In genomic region chr14:89383171-89383845, GRCh38 we compare ENCODE assay signal across 18 cellular contexts.
DNase-seq lines count a peak whose midpoint lies in the region; ATAC-seq and TF ChIP-seq lines count a peak whose summit lies in the region.
"Had no signal": no experiment of that assay in that cellular context is flagged by ENCODE, and none has a peak within 500 bp of the region (broad histone marks: within the 10 kb centered on the region; RNA-seq: fewer than 3 reads in every experiment).

No MANE protein-coding gene starts in this region.

- peak overlapping the region in 8 of 11 experiments; percentile 19 to 69 (median 50); a peak in 13 of 22 replicates for H3K27ac ChIP-seq in BLaER1 treated with 17β-estradiol and CSF1 and Interleukin-3, amounts not matched to agents 10 nM and 100 nM
- peak overlapping the region; percentile 63 for H3K27ac ChIP-seq in DOHH2 (ENCODE audit: low read depth, low read length)
- H3K27ac ChIP-seq in OCI-LY3 (ENCODE audit: low read length), result no peak overlapping the region; the same call in 1 of the 2 replicates
- H3K27ac ChIP-seq: heart left ventricle, HL-60, pancreas had no signal

- peaks cover 8 to 81% (median 36%) of the 10 kb centered on the region in 11 experiments; a peak in 20 of 22 replicates for H4K20me1 ChIP-seq in BLaER1 treated with 17β-estradiol and CSF1 and Interleukin-3, amounts not matched to agents 10 nM and 100 nM
- H4K20me1 ChIP-seq in DOHH2 (ENCODE audit: control insufficient read depth, insufficient read depth, low read depth, low read length) (no peaks in the 10 kb centered on the region), OCI-LY3 (ENCODE audit: insufficient read depth, low read length) (peaks cover 60% of the 10 kb centered on the region)

- peak; percentile 47 for DNase-seq in germinal center (ENCODE audit: low spot score)
- no peak for DNase-seq in SHP77 (lab: John Stamatoyannopoulos, UW)
- DNase-seq in NCI-H345 treated with DMSO at 0.1 percent for 48 hours (lab: John Stamatoyannopoulos, UW; ENCODE audit: unreplicated experiment), result no peak
- DNase-seq in NCI-H524 treated with DMSO at 0.1 percent for 48 hours (lab: John Stamatoyannopoulos, UW), result no peak
- DNase-seq: activated CD4-positive, alpha-beta memory T cell treated with anti-CD3 and anti-CD28 coated beads for 36 hours; activated naive CD4-positive, alpha-beta T cell treated with anti-CD3 and anti-CD28 coated beads, Interleukin-2, amount 50 U/mL, for 16 hours; activated T-cell treated with anti-CD3 and anti-CD28 coated beads for 4 hours; heart left ventricle; IMR-90; NCI-H187 treated with DMSO at 0.1 percent for 48 hours; pancreas; stimulated activated naive CD4-positive, alpha-beta T cell treated with Interleukin-2 at 50 U/mL for 16 hours had no signal

- H2AFZ ChIP-seq in OCI-LY3 (ENCODE audit: low read depth, low read length), result no peak overlapping the region

- no peaks in the 10 kb centered on the region for H3K27me3 ChIP-seq in BLaER1 treated with 17β-estradiol and CSF1 and Interleukin-3, amounts not matched to agents 10 nM and 100 nM
- H3K27me3 ChIP-seq in DOHH2 (ENCODE audit: control insufficient read depth, low read length), result no peaks in the 10 kb centered on the region
- H3K27me3 ChIP-seq in OCI-LY3 (ENCODE audit: low read depth, low read length), result no peaks in the 10 kb centered on the region; the same call in 1 of the 2 replicates
- H3K27me3 ChIP-seq: heart left ventricle, pancreas had no signal

- no peaks in the 10 kb centered on the region for H3K9me2 ChIP-seq in DOHH2 (replicated peaks; ENCODE audit: control insufficient read depth, low read length)

- peaks cover 48 to 66% (median 60%) of the 10 kb centered on the region in 10 experiments for H3K4me1 ChIP-seq in BLaER1 treated with 17β-estradiol and CSF1 and Interleukin-3, amounts not matched to agents 10 nM and 100 nM
- H3K4me1 ChIP-seq in DOHH2 (ENCODE audit: control insufficient read depth, low read length) (peaks cover 61% of the 10 kb centered on the region), OCI-LY3 (ENCODE audit: low read length) (peaks cover 25% of the 10 kb centered on the region)

- H3K79me2 ChIP-seq in DOHH2 (ENCODE audit: control insufficient read depth, low read length) (peaks cover 41% of the 10 kb centered on the region), OCI-LY3 (ENCODE audit: low read length) (peaks cover 21% of the 10 kb centered on the region)

- H3K4me3 ChIP-seq in BLaER1 treated with 17β-estradiol and CSF1 and Interleukin-3, amounts not matched to agents 10 nM and 100 nM, result peak overlapping the region in 4 of 10 experiments; percentile 8 to 35 (median 16); a peak in 4 of 20 replicates
- H3K4me3 ChIP-seq in DOHH2 (ENCODE audit: low read length), result peak overlapping the region; percentile 53
- H3K4me3 ChIP-seq in OCI-LY3 (ENCODE audit: low read length), result no peak overlapping the region
- H3K4me3 ChIP-seq: heart left ventricle, pancreas had no signal

- H3K4me2 ChIP-seq in BLaER1 treated with 17β-estradiol and CSF1 and Interleukin-3, amounts not matched to agents 10 nM and 100 nM, result peak overlapping the region; percentile 57 to 85 (median 79)
- H3K4me2 ChIP-seq in DOHH2 (ENCODE audit: low read length), result peak overlapping the region; percentile 74
- peak overlapping the region; percentile 48 for H3K4me2 ChIP-seq in OCI-LY3 (ENCODE audit: low read length)

- no peak for TF ChIP-seq CTCF in DOHH2 (IDR thresholded peaks at IDR 0.05; ENCODE audit: low read depth, low read length, poor library complexity, severe bottlenecking)
- no peak for TF ChIP-seq CTCF in OCI-LY3 (IDR thresholded peaks at IDR 0.05; ENCODE audit: low read depth, low read length)

- H3K9ac ChIP-seq in BLaER1 treated with 17β-estradiol and CSF1 and Interleukin-3, amounts not matched to agents 10 nM and 100 nM, result peak overlapping the region in 4 of 11 experiments; percentile 43 to 59 (median 50); a peak in 10 of 22 replicates
- no peak overlapping the region for H3K9ac ChIP-seq in OCI-LY3 (ENCODE audit: low read length)

- no peak for ATAC-seq in GM21723 (IDR thresholded peaks at IDR 0.05; ENCODE audit: unreplicated experiment)
- ATAC-seq: HCT116, heart left ventricle, pancreas had no signal

- peaks cover 21 to 37% (median 32%) of the 10 kb centered on the region in 11 experiments for H3K9me3 ChIP-seq in BLaER1 treated with 17β-estradiol and CSF1 and Interleukin-3, amounts not matched to agents 10 nM and 100 nM (replicated peaks in 1 of 11)
- H3K9me3 ChIP-seq in DOHH2 (ENCODE audit: control insufficient read depth, insufficient read depth, low read length) (peaks cover 12% of the 10 kb centered on the region; the same call in 1 of the 2 replicates), OCI-LY3 (ENCODE audit: insufficient read depth, low read length) (peaks cover 9% of the 10 kb centered on the region; the same call in 1 of the 2 replicates)
- H3K9me3 ChIP-seq: pancreas had no signal

- peaks cover 12% of the 10 kb centered on the region for H3F3A ChIP-seq in DOHH2 (ENCODE audit: control insufficient read depth, insufficient read depth)

- H3K36me3 ChIP-seq in BLaER1 treated with 17β-estradiol and CSF1 and Interleukin-3, amounts not matched to agents 10 nM and 100 nM, result peaks cover 14 to 49% (median 33%) of the 10 kb centered on the region in 11 experiments
- H3K36me3 ChIP-seq in DOHH2 (ENCODE audit: control insufficient read depth, low read length), result peaks cover 4% of the 10 kb centered on the region; the same call in 1 of the 2 replicates
- peaks cover 8% of the 10 kb centered on the region for H3K36me3 ChIP-seq in OCI-LY3 (replicated peaks; ENCODE audit: low read depth, low read length)
- H3K36me3 ChIP-seq: heart left ventricle, pancreas had no signal
